Comparison of ENCODE assay signal across 13 cellular contexts in genomic region chr3:141385386-141386079, GRCh38. TPM values are rescaled to one million over a fixed set of nuclear protein-coding genes. Genes with fewer than 3 reads are reported as not detected.
A peak's percentile ranks its signal among the peaks of the same experiment; 100 is the strongest.
DNase-seq lines count a peak whose midpoint lies in the region; ATAC-seq and TF ChIP-seq lines count a peak whose summit lies in the region.
"Had no signal": no experiment of that assay in that cellular context is flagged by ENCODE, and none has a peak within 500 bp of the region (broad histone marks: within the 10 kb centered on the region; RNA-seq: fewer than 3 reads in every experiment).

No MANE protein-coding gene starts in this region.

- H3K9me3 ChIP-seq in right cardiac atrium (ENCODE audit: control insufficient read depth, low read length) = no peaks in the 10 kb centered on the region

- 55% methylated on average over 8 of the region's 8 CpGs for whole genome bisulfite sequencing in right cardiac atrium

- CTCF ChIA-PET in activated CD4-positive, alpha-beta memory T cell treated with anti-CD3 and anti-CD28 coated beads, Interleukin-2, amount 10 ng/mL, durations not matched to agents 7 days and 5 days (lab: Charles Lee) = interaction anchor here (0.6 to 2.9 kb wide), 13 partner anchors 10 to 154 kb away, joined by 3 to 10 read pairs (median 4); partner anchors contain the start of gene PXYLP1

- intact Hi-C loops in right cardiac atrium (cut with DNase I) (no loop called here), Right ventricle myocardium inferior (cut with DNase I) (no loop called here)

- no peak for TF ChIP-seq CTCF in GM10266 (IDR thresholded peaks at IDR 0.05; ENCODE audit: control insufficient read depth, insufficient read depth, low read depth, missing control alignments)

- H3K27me3 Mint-ChIP-seq in activated CD4-positive, alpha-beta memory T cell treated with anti-CD3 and anti-CD28 coated beads, Interleukin-2, amount 10 ng/mL, durations not matched to agents 7 days and 5 days = no peaks in the 10 kb centered on the region

- DNase-seq in right cardiac atrium (no peak), Right ventricle myocardium inferior (ENCODE audit: missing footprints) (no peak), GM10266 (ENCODE audit: extremely low spot score) (no peak), NAMALWA (ENCODE audit: low spot score) (no peak)
- DNase-seq in activated CD4-positive, alpha-beta memory T cell treated with anti-CD3 and anti-CD28 coated beads, Interleukin-2, amount 10 ng/mL, durations not matched to agents 7 days and 5 days = no peak
- DNase-seq: activated CD4-positive, alpha-beta T cell treated with anti-CD3 and anti-CD28 coated beads for 1 hour; anterior cingulate cortex; NCI-H748 treated with DMSO at 0.1 percent for 48 hours had no signal

- POLR2A ChIA-PET in activated CD4-positive, alpha-beta memory T cell treated with anti-CD3 and anti-CD28 coated beads, Interleukin-2, amount 10 ng/mL, durations not matched to agents 7 days and 5 days (lab: Charles Lee) = interaction anchor here (0.9 to 18.6 kb wide), 9 partner anchors 8 to 102 kb away, joined by 3 to 320 read pairs (median 11); partner anchors contain the start of genes RASA2 and ZBTB38

- H3K36me3 Mint-ChIP-seq in activated CD4-positive, alpha-beta memory T cell treated with anti-CD3 and anti-CD28 coated beads, Interleukin-2, amount 10 ng/mL, durations not matched to agents 7 days and 5 days (ENCODE audit: low read depth) = peaks cover 5% of the 10 kb centered on the region

- H3K4me3 Mint-ChIP-seq in activated CD4-positive, alpha-beta memory T cell treated with anti-CD3 and anti-CD28 coated beads, Interleukin-2, amount 10 ng/mL, durations not matched to agents 7 days and 5 days = peak overlapping the region; percentile 63
- H3K4me3 Mint-ChIP-seq: neural crest cell had no signal

- peak overlapping the region; percentile 33 for H3K4me3 ChIP-seq in right cardiac atrium (ENCODE audit: low read length)

- peaks cover 3% of the 10 kb centered on the region for H3K9me3 Mint-ChIP-seq in activated CD4-positive, alpha-beta memory T cell treated with anti-CD3 and anti-CD28 coated beads, Interleukin-2, amount 10 ng/mL, durations not matched to agents 7 days and 5 days
- H3K9me3 Mint-ChIP-seq: neural crest cell had no signal

- H3K27ac Mint-ChIP-seq in activated CD4-positive, alpha-beta memory T cell treated with anti-CD3 and anti-CD28 coated beads, Interleukin-2, amount 10 ng/mL, durations not matched to agents 7 days and 5 days = peak overlapping the region; percentile 65

- no peaks in the 10 kb centered on the region for H3K4me1 ChIP-seq in right cardiac atrium (ENCODE audit: control insufficient read depth, insufficient read depth, low read length)

- ATAC-seq in right cardiac atrium = no peak
- ATAC-seq in Right ventricle myocardium inferior = no peak
- no peak for ATAC-seq in GM19455 (IDR thresholded peaks at IDR 0.05; ENCODE audit: unreplicated experiment)
- ATAC-seq in HG02885 (IDR thresholded peaks at IDR 0.05; ENCODE audit: poor library complexity, unreplicated experiment) = no peak

- no peak overlapping the region for H3K27ac ChIP-seq in right cardiac atrium (ENCODE audit: low read length)
- peak overlapping the region; percentile 21 for H3K27ac ChIP-seq in layer of hippocampus (ENCODE audit: low read depth, low read length)
- H3K27ac ChIP-seq: C4-2B had no signal

- H3K4me1 Mint-ChIP-seq in activated CD4-positive, alpha-beta memory T cell treated with anti-CD3 and anti-CD28 coated beads, Interleukin-2, amount 10 ng/mL, durations not matched to agents 7 days and 5 days = peaks cover 39% of the 10 kb centered on the region

- H3K27me3 ChIP-seq in right cardiac atrium (ENCODE audit: control insufficient read depth, insufficient read depth) (no peaks in the 10 kb centered on the region), layer of hippocampus (ENCODE audit: control insufficient read depth, insufficient read depth, low read length) (no peaks in the 10 kb centered on the region)

RNA-seq across cellular contexts. Expression of gene ZBTB38, which starts 17.2 kb away (rescaled TPM):
- total RNA-seq in right cardiac atrium = 10 to 100 TPM; 68.6 to 76.9 (median 73.6) TPM
- polyA plus RNA-seq in right cardiac atrium = 14.6 TPM
- 102 TPM for total RNA-seq in Right ventricle myocardium inferior
- total RNA-seq in activated CD4-positive, alpha-beta memory T cell treated with anti-CD3 and anti-CD28 coated beads, Interleukin-2, amount 10 ng/mL, durations not matched to agents 7 days and 5 days = 10 to 100 TPM; 36.0 to 39.6 TPM
